In the genomic region with DNA sequence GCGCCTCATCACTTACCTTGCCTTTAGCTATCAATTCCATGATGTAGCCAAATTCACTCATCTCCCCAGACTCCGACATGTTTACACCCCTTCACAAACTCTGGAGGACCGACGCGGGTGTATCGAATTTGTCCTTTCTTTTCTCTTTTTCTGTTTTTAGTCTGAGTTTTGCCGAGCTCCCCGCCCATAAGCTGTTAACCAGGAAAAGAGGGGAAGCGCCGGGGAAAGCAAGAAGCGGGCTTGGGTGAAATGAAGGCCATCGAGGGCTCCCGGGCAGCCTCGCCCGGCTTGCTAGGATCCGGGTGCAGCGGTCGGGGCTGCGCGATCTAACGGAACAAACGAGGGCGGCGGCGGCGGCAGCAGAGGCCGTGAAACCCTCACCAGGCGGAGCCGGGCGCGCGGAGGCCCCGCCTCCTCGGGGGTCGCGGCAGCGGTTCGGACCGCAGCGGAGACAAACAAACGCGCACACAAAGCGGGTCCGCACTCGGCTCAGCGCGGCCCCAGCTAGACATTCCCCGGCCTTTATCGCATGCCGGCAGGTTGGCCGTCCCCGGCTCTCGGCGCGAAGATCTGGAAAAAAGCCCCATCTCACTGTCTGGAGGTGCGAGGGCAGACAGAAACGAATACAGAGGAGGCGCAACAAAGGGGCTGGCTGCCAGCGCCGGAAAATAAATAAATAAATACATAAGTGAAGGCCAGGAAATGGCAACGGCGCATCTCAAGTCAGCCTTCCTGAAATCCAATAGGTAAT, we compare ENCODE assay signal across 8 cellular contexts. TPM values are rescaled to one million over a fixed set of nuclear protein-coding genes. Genes with fewer than 3 reads are reported as not detected.
A peak's percentile ranks its signal among the peaks of the same experiment; 100 is the strongest.
DNase-seq lines count a peak whose midpoint lies in the region; ATAC-seq and TF ChIP-seq lines count a peak whose summit lies in the region.

No MANE protein-coding gene starts in this region.

- no peaks in the 10 kb centered on the region for H3K36me3 ChIP-seq in WERI-Rb-1

- intact Hi-C loops in natural killer cell (cut with micrococcal nuclease), result no loop called here

- H3K4me3 Mint-ChIP-seq in natural killer cell, result peak overlapping the region; percentile 94

- H3K36me3 Mint-ChIP-seq in natural killer cell, result no peaks in the 10 kb centered on the region

- peak overlapping the region; percentile 49 for H3K4me3 ChIP-seq in Jurkat, Clone E6-1 (ENCODE audit: low read length)
- peak overlapping the region; percentile 36 for H3K4me3 ChIP-seq in WERI-Rb-1 (ENCODE audit: low read depth, low read length)
- peak overlapping the region; percentile 45 for H3K4me3 ChIP-seq in fibroblast of mammary gland (ENCODE audit: control insufficient read depth, low read depth, low read length)

- ATAC-seq in GM21381 (IDR thresholded peaks at IDR 0.05; ENCODE audit: unreplicated experiment) (peak; percentile 60), natural killer cell (peak; percentile 54 to 77 (median 74))

- H3K9me3 ChIP-seq in WERI-Rb-1 (ENCODE audit: severe bottlenecking), result peaks cover 4% of the 10 kb centered on the region

- H3K27me3 ChIP-seq in WERI-Rb-1 (ENCODE audit: insufficient read depth, low read depth, severe bottlenecking), result no peaks in the 10 kb centered on the region

- DNase-seq in DMS53 treated with DMSO at 0.1 percent for 48 hours (lab: John Stamatoyannopoulos, UW; ENCODE audit: unreplicated experiment) (peak; percentile 60), WERI-Rb-1 (no peak), fibroblast of mammary gland (ENCODE audit: low read depth) (peak; percentile 13), natural killer cell (peak; percentile 29), COLO829 (ENCODE audit: low spot score) (no peak), activated gamma-delta T cell treated with Interleukin-2 at 50 U/mL for 16 hours (no peak)
- DNase-seq in Jurkat, Clone E6-1 (ENCODE audit: low read depth, low spot score), result no peak

- TF ChIP-seq CTCF in WERI-Rb-1 (IDR thresholded peaks at IDR 0.05; ENCODE audit: low read depth, low read length) (no peak), fibroblast of mammary gland (conservative IDR thresholded peaks at IDR 0.05; ENCODE audit: control insufficient read depth, insufficient read depth, low read depth, low read length) (no peak), natural killer cell (IDR thresholded peaks at IDR 0.05) (no peak)

- H3K27ac Mint-ChIP-seq in natural killer cell, result peak overlapping the region in 1 of 2 donors; percentile 7

- peaks cover 65 to 83% of the 10 kb centered on the region in 2 donors for H3K27me3 Mint-ChIP-seq in natural killer cell (ENCODE audit: low read depth in 2 of 2)

- H3K4me1 Mint-ChIP-seq in natural killer cell, result peaks cover 19 to 20% of the 10 kb centered on the region in 2 donors

- H3K27ac ChIP-seq in WERI-Rb-1, result no peak overlapping the region

- H3K9me3 Mint-ChIP-seq in natural killer cell, result no peaks in the 10 kb centered on the region

RNA-seq across cellular contexts. Expression of gene TRIM36, which starts 10.4 kb away (rescaled TPM):
- 15.3 TPM for polyA plus RNA-seq in Jurkat, Clone E6-1 (2012; ENCODE audit: insufficient read depth, insufficient read length)
- total RNA-seq in natural killer cell, result 1 to 10 TPM in 1 of 3 donors, under 1 TPM in 2; 0.25 to 1.2 (median 0.38) TPM

Comparison
In these comparisons a context has a peak if more than half of its experiments do, and no peak if none do; other contexts are left out.
1. DNase-seq: peak in DMS53 treated with DMSO at 0.1 percent for 48 hours (single experiment), fibroblast of mammary gland (single experiment) and natural killer cell (single experiment); none in Jurkat, Clone E6-1 (single experiment), WERI-Rb-1 (single experiment), COLO829 (single experiment) and activated gamma-delta T cell treated with Interleukin-2 at 50 U/mL for 16 hours (single experiment).
2. Peak in every context shown above with its lines, with median percentiles within 50 percentile points of each other: H3K4me3 ChIP-seq.